1 cellular context compared by ENCODE assay signal in genomic region chr18:24173997-24174396, GRCh38.
TF ChIP-seq lines count a peak whose summit lies in the region.

No MANE protein-coding gene starts in this region.

TF ChIP-seq in HepG2, 621 proteins besides CTCF, POLR2A, EP300 and RAD21:
- peak; percentile 75 to 78 for TF ChIP-seq MAFK (conservative IDR thresholded peaks at IDR 0.05 in 1 of 2, IDR thresholded peaks at IDR 0.05 in 1 of 2; ENCODE audit: low read length in 2 of 2)
- TF ChIP-seq HNRNPUL1 (IDR thresholded peaks at IDR 0.05; ENCODE audit: low read depth, low read length): no peak
- TF ChIP-seq ZNF552 (CRISPR knock-in tag; IDR thresholded peaks at IDR 0.05; ENCODE audit: borderline replicate concordance): no peak
- TF ChIP-seq MAFF (IDR thresholded peaks at IDR 0.05; ENCODE audit: low read depth, low read length): peak; percentile 60
- TF ChIP-seq NFE2L2 (IDR thresholded peaks at IDR 0.05; ENCODE audit: low read length): peak; percentile 86
